In the genomic region with DNA sequence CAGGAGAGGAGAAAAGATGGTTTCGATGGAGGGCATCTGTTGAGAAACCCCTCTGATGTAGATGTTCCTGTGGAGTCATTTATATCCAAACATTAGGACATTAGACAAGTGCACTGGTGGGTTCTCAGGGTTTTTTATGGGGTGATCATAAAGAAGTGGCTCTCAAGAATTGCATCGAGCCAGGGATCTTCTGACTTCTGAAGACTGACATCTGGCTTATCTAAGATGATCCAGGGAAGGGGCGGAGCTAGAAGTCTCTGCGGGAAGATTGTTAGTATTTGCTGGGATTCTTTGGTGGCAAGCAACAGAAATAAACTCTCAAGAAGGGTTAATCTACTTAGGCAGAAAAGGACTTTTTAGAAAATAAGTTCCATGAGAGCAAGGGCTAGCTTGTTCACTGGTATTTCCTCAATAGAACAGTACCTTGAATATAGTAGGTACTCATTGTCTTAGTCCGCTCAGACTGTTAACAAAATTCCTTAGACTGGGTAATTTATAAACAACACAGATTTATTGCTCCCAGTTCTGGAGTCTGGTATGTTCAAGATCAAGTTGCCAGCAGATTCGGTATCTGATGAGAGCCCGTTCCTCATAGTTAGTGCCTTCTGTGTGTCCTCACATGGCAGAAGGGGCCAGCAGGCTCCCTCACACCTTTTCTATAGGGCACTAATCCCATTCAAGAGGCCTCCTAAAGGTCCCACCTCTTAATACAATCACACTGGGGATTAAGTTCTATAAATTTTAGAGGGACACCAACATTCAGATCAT, we compare ENCODE assay signal across 24 cellular contexts. TPM values are rescaled to one million over a fixed set of nuclear protein-coding genes. Genes with fewer than 3 reads are reported as not detected.
A peak's percentile ranks its signal among the peaks of the same experiment; 100 is the strongest.
DNase-seq lines count a peak whose midpoint lies in the region; ATAC-seq, FAIRE-seq and TF ChIP-seq lines count a peak whose summit lies in the region.
"Had no signal": no experiment of that assay in that cellular context is flagged by ENCODE, and none has a peak within 500 bp of the region (broad histone marks: within the 10 kb centered on the region; RNA-seq: fewer than 3 reads in every experiment).

No MANE protein-coding gene starts in this region.

- no peak overlapping the region for H3K9ac ChIP-seq in liver (ENCODE audit: low read depth in 1 of 2, low read length in 2 of 2)
- H3K9ac ChIP-seq in HepG2 (ENCODE audit: insufficient read depth, low read depth, low read length) = no peak overlapping the region
- no peak overlapping the region for H3K9ac ChIP-seq in skeletal muscle satellite cell (ENCODE audit: low read depth, low read length)
- no peak overlapping the region for H3K9ac ChIP-seq in PC-3 (ENCODE audit: low read length)
- H3K9ac ChIP-seq: BLaER1 treated with 17β-estradiol and CSF1 and Interleukin-3, amounts not matched to agents 10 nM and 100 nM had no signal

- H4K20me1 ChIP-seq in HepG2 (ENCODE audit: insufficient read depth, low read length) = no peaks in the 10 kb centered on the region
- no peaks in the 10 kb centered on the region for H4K20me1 ChIP-seq in hepatocyte (ENCODE audit: insufficient read depth, poor library complexity, severe bottlenecking)
- no peaks in the 10 kb centered on the region for H4K20me1 ChIP-seq in PC-3 (ENCODE audit: low read length)
- H4K20me1 ChIP-seq: BLaER1 treated with 17β-estradiol and CSF1 and Interleukin-3, amounts not matched to agents 10 nM and 100 nM had no signal

- H3K36me3 ChIP-seq in liver (ENCODE audit: control insufficient read depth in 4 of 4, insufficient read depth in 3 of 4, low read depth in 1 of 4, low read length in 3 of 4) (no peaks in the 10 kb centered on the region), HepG2 (replicated peaks in 1 of 2; ENCODE audit: control insufficient read depth in 1 of 2, insufficient read depth in 2 of 2, low read length in 2 of 2) (no peaks in the 10 kb centered on the region), hepatocyte (replicated peaks; ENCODE audit: insufficient read depth, low read depth) (no peaks in the 10 kb centered on the region), skeletal muscle satellite cell (ENCODE audit: insufficient read depth, low read length) (no peaks in the 10 kb centered on the region), PC-3 (ENCODE audit: low read depth, low read length) (no peaks in the 10 kb centered on the region)
- H3K36me3 ChIP-seq: BLaER1 treated with 17β-estradiol and CSF1 and Interleukin-3, amounts not matched to agents 10 nM and 100 nM; spleen had no signal

- H3K4me1 ChIP-seq in liver (ENCODE audit: control insufficient read depth in 4 of 4, insufficient read depth in 4 of 4, low read length in 3 of 4) = peaks cover 0 to 10% (median 0%) of the 10 kb centered on the region in 4 donors
- no peaks in the 10 kb centered on the region for H3K4me1 ChIP-seq in HepG2 (ENCODE audit: insufficient read depth, low read length)
- H3K4me1 ChIP-seq in hepatocyte (ENCODE audit: insufficient read depth) = peaks cover 12% of the 10 kb centered on the region
- peaks cover 20% of the 10 kb centered on the region for H3K4me1 ChIP-seq in skeletal muscle satellite cell (ENCODE audit: control insufficient read depth, insufficient read depth, low read length)
- peaks cover 6% of the 10 kb centered on the region for H3K4me1 ChIP-seq in PC-3 (ENCODE audit: insufficient read depth, low read length)
- H3K4me1 ChIP-seq: body of pancreas, Caco-2, spleen had no signal

- TF ChIP-seq RAD21 in liver (IDR thresholded peaks at IDR 0.05) (no peak), HepG2 (CRISPR knock-in tag; IDR thresholded peaks at IDR 0.05) (no peak)

- TF ChIP-seq CTCF in liver (IDR thresholded peaks at IDR 0.05; ENCODE audit: low read depth, low read length, missing input control) = no peak
- TF ChIP-seq CTCF in HepG2 (CRISPR knock-in tag; IDR thresholded peaks at IDR 0.05) = no peak
- TF ChIP-seq CTCF in hepatocyte (IDR thresholded peaks at IDR 0.05; ENCODE audit: poor library complexity) = no peak
- TF ChIP-seq CTCF in PC-3 (conservative IDR thresholded peaks at IDR 0.05; ENCODE audit: low read depth, low read length) = no peak

- BruUV-seq in HepG2 (replicated peaks; lab: Mats Ljungman, UMichigan) = no TSS peak
- BruUV-seq in PC-3 (replicated peaks; lab: Mats Ljungman, UMichigan) = no TSS peak

- H3F3A ChIP-seq in PC-3 (ENCODE audit: low read length, unreplicated experiment) = no peaks in the 10 kb centered on the region

- CTCF ChIA-PET in HepG2 (lab: Yijun Ruan, JAX; ENCODE audit: low intra/inter-chr PET ratio, low total read pairs) = no interaction called here
- CTCF ChIA-PET in PC-3 (lab: Charles Lee) = no interaction called here

- WGBS in liver = 91% methylated on average over 7 of the region's 7 CpGs
- 37% methylated on average over 7 of the region's 7 CpGs for WGBS in HepG2 (ENCODE audit: low lambda C conversion rate)
- WGBS in hepatocyte (ENCODE audit: low lambda C conversion rate, missing lambda C conversion rate) = 69% methylated on average over 7 of the region's 7 CpGs

- no peak for FAIRE-seq in HepG2 (lab: Jason Lieb, UNC)
- FAIRE-seq: colon, HTR-8/SVneo had no signal

- no peak overlapping the region for H3K4me2 ChIP-seq in HepG2 (ENCODE audit: low read depth, low read length)
- H3K4me2 ChIP-seq in hepatocyte = no peak overlapping the region
- peak overlapping the region; percentile 50 for H3K4me2 ChIP-seq in skeletal muscle satellite cell (ENCODE audit: low read length)
- no peak overlapping the region for H3K4me2 ChIP-seq in PC-3 (ENCODE audit: low read length)

- no peak for TF ChIP-seq POLR2A in HepG2 (IDR thresholded peaks at IDR 0.05; ENCODE audit: insufficient read depth in 1 of 2, low read depth in 2 of 2, low read length in 2 of 2)

- H3K9me3 ChIP-seq in liver (ENCODE audit: control insufficient read depth in 4 of 4, low read length in 3 of 4) = no peaks in the 10 kb centered on the region
- no peaks in the 10 kb centered on the region for H3K9me3 ChIP-seq in HepG2 (ENCODE audit: low read length)
- no peaks in the 10 kb centered on the region for H3K9me3 ChIP-seq in hepatocyte (ENCODE audit: low read depth)
- H3K9me3 ChIP-seq in skeletal muscle satellite cell (replicated peaks; ENCODE audit: low read length) = no peaks in the 10 kb centered on the region
- no peaks in the 10 kb centered on the region for H3K9me3 ChIP-seq in PC-3 (ENCODE audit: low read length)
- H3K9me3 ChIP-seq: BLaER1 treated with 17β-estradiol and CSF1 and Interleukin-3, amounts not matched to agents 10 nM and 100 nM; body of pancreas; Caco-2; spleen had no signal

- no peak overlapping the region for H3K4me3 ChIP-seq in liver (ENCODE audit: low read depth in 1 of 3, low read length in 3 of 3)
- H3K4me3 ChIP-seq in HepG2 (replicated peaks in 1 of 3; ENCODE audit: insufficient read depth in 1 of 3, low read depth in 2 of 3, low read length in 3 of 3) = no peak overlapping the region
- no peak overlapping the region for H3K4me3 ChIP-seq in hepatocyte
- H3K4me3 ChIP-seq in skeletal muscle satellite cell (ENCODE audit: low read length) = no peak overlapping the region
- H3K4me3 ChIP-seq in PC-3 (ENCODE audit: low read length) = no peak overlapping the region
- H3K4me3 ChIP-seq: BLaER1 treated with 17β-estradiol and CSF1 and Interleukin-3, amounts not matched to agents 10 nM and 100 nM; body of pancreas; spleen had no signal

- DNase-seq in HepG2 (ENCODE audit: low spot score) (no peak), hepatocyte (ENCODE audit: low spot score) (no peak), NCI-H1092 treated with DMSO at 0.1 percent for 48 hours (lab: John Stamatoyannopoulos, UW) (no peak), PC-3 (no peak), iPS-NIHi7 (ENCODE audit: extremely low spot score) (no peak), cortex of kidney (lab: John Stamatoyannopoulos, UW) (no peak)
- DNase-seq: ACHN; activated B cell treated with CpG ODN at 0.5 μM for 24 hours; activated CD4-positive, alpha-beta T cell treated with anti-CD3 and anti-CD28 coated beads, Interleukin-2, amount 50 U/mL, for 4 hours; activated effector memory CD4-positive, alpha-beta T cell treated with anti-CD3 and anti-CD28 coated beads, Interleukin-2, amount 50 U/mL, for 16 hours; Caco-2; NCI-H1048; NCI-H2029; spleen; stimulated activated CD4-positive, alpha-beta T cell treated with anti-CD3 and anti-CD28 coated beads, Interleukin-4, amount 100 ng/mL, for 1 hour; stimulated activated naive CD4-positive, alpha-beta T cell; T1000 had no signal

- intact Hi-C loops in HepG2 (cut with micrococcal nuclease; ENCODE audit: unreplicated experiment) (no loop called here), PC-3 (cut with micrococcal nuclease) (no loop called here)

- POLR2A ChIA-PET in HepG2 (lab: Yijun Ruan, JAX) (no interaction called here), PC-3 (lab: Charles Lee; ENCODE audit: unreplicated experiment) (no interaction called here)

- H3K27me3 ChIP-seq in liver (ENCODE audit: control insufficient read depth in 4 of 4, insufficient read depth in 4 of 4, low read length in 3 of 4) (no peaks in the 10 kb centered on the region), HepG2 (ENCODE audit: control insufficient read depth in 1 of 2, insufficient read depth in 2 of 2, low read length in 2 of 2) (peaks cover 0 to 44% of the 10 kb centered on the region in 2 experiments; a peak in 2 of 5 replicates), hepatocyte (no peaks in the 10 kb centered on the region), skeletal muscle satellite cell (ENCODE audit: control insufficient read depth, insufficient read depth, low read length) (peaks cover 4% of the 10 kb centered on the region), PC-3 (ENCODE audit: low read length) (no peaks in the 10 kb centered on the region)
- H3K27me3 ChIP-seq: BLaER1 treated with 17β-estradiol and CSF1 and Interleukin-3, amounts not matched to agents 10 nM and 100 nM; body of pancreas; spleen had no signal

- in situ Hi-C loops in HepG2 (cut with HindIII; ENCODE audit: extremely low pct_ligation_motif_present, low pct_unique_long_range_greater_than_20kb) = no loop called here

- H2AFZ ChIP-seq in HepG2 (ENCODE audit: low read length) (no peak overlapping the region), hepatocyte (no peak overlapping the region), PC-3 (ENCODE audit: low read length) (no peak overlapping the region)

- TF ChIP-seq EP300 in HepG2 (IDR thresholded peaks at IDR 0.05; ENCODE audit: low read depth in 2 of 2, low read length in 2 of 2) = no peak
- TF ChIP-seq EP300 in HepG2 (CRISPR knock-in tag; IDR thresholded peaks at IDR 0.05; ENCODE audit: borderline replicate concordance) = no peak

- H3K27ac ChIP-seq in liver (ENCODE audit: low read depth in 1 of 2, low read length in 2 of 2) (peak overlapping the region; percentile 33 to 65), HepG2 (ENCODE audit: extremely low read length, insufficient read depth, low read length) (no peak overlapping the region), hepatocyte (peak overlapping the region; percentile 8), PC-3 (ENCODE audit: low read length) (no peak overlapping the region)
- H3K27ac ChIP-seq: BLaER1 treated with 17β-estradiol and CSF1 and Interleukin-3, amounts not matched to agents 10 nM and 100 nM; body of pancreas had no signal

- H3K9me2 ChIP-seq in hepatocyte (replicated peaks; ENCODE audit: insufficient read depth) = no peaks in the 10 kb centered on the region
- no peaks in the 10 kb centered on the region for H3K9me2 ChIP-seq in PC-3 (replicated peaks; ENCODE audit: low read length)

- H3K79me2 ChIP-seq in HepG2 (ENCODE audit: insufficient read depth, low read length) (no peaks in the 10 kb centered on the region), hepatocyte (no peaks in the 10 kb centered on the region), PC-3 (ENCODE audit: low read length) (no peaks in the 10 kb centered on the region)

- no peak for ATAC-seq in HepG2
- no peak for ATAC-seq in PC-3
- ATAC-seq: left colon had no signal

RNA-seq across cellular contexts. Expression of a gene that starts 28.5 kb away (rescaled TPM):
- total RNA-seq in liver = 10 to 100 TPM; 25.5 to 26.5 TPM
- polyA plus RNA-seq in liver = 10 to 100 TPM; 31.1 to 41.2 TPM
- total RNA-seq in HepG2 (2016; rRNA removed; fragmentation: Illumina TruSeq; extraction: Trizol) = 25.7 and 27.5 TPM in 2 replicates
- total RNA-seq in HepG2 (2016; cell fraction: cytosol; rRNA removed; fragmentation: Illumina TruSeq; extraction: Trizol; ENCODE audit: low read depth) = 7.4 and 7.8 TPM in 2 replicates
- total RNA-seq in HepG2 (2016; cell fraction: insoluble cytoplasmic fraction; rRNA removed; fragmentation: Illumina TruSeq; extraction: Trizol) = 19.4 and 28.6 TPM in 2 replicates
- total RNA-seq in HepG2 (2016; cell fraction: membrane; rRNA removed; fragmentation: Illumina TruSeq; extraction: Trizol) = 14.0 and 17.5 TPM in 2 replicates
- total RNA-seq in HepG2 (2016; cell fraction: nucleus; rRNA removed; fragmentation: Illumina TruSeq; extraction: Trizol) = 45.1 and 48.0 TPM in 2 replicates
- polyA plus RNA-seq in HepG2 (2011; rRNA removed) = 32.9 and 40.2 TPM in 2 replicates
- polyA plus RNA-seq in HepG2 (2011; cell fraction: cytosol; rRNA removed) = 20.4 and 33.2 TPM in 2 replicates
- 7.1 and 9.3 TPM in 2 replicates for polyA plus RNA-seq in HepG2 (2011; cell fraction: nucleus; rRNA removed)
- 44.2 and 45.6 TPM in 2 replicates for polyA plus RNA-seq in HepG2 (2012)
- polyA plus RNA-seq in HepG2 (2016; cell fraction: cytosol; fragmentation: Illumina TruSeq; extraction: Trizol; ENCODE audit: low read depth) = 8.7 TPM in 2 replicates
- 42.0 and 43.1 TPM in 2 replicates for polyA plus RNA-seq in HepG2 (2016; cell fraction: insoluble cytoplasmic fraction; fragmentation: Illumina TruSeq; extraction: Trizol; ENCODE audit: low read depth)
- 15.9 and 18.3 TPM in 2 replicates for polyA plus RNA-seq in HepG2 (2016; cell fraction: membrane; fragmentation: Illumina TruSeq; extraction: Trizol; ENCODE audit: low read depth)
- polyA plus RNA-seq in HepG2 (2016; cell fraction: nucleus; fragmentation: Illumina TruSeq; extraction: Trizol; ENCODE audit: insufficient read depth, low read depth) = 71.1 and 87.2 TPM in 2 replicates
- 30.6 and 35.4 TPM in 2 replicates for polyA minus RNA-seq in HepG2 (2011; rRNA and poly(A)+ RNA removed; ENCODE audit: low replicate concordance)
- 23.1 and 27.5 TPM in 2 replicates for polyA minus RNA-seq in HepG2 (2011; cell fraction: cytosol; rRNA and poly(A)+ RNA removed)
- 19.3 and 28.8 TPM in 2 replicates for polyA minus RNA-seq in HepG2 (2011; cell fraction: nucleus; rRNA and poly(A)+ RNA removed)
- 94.2 and 103 TPM in 2 replicates for total RNA-seq in hepatocyte
- polyA plus RNA-seq in hepatocyte = 96.9 and 110 TPM in 2 replicates
- total RNA-seq in skeletal muscle satellite cell (2012; rRNA removed) = 33.4 and 39.8 TPM in 2 replicates
- 45.9 and 57.9 TPM in 2 replicates for total RNA-seq in PC-3 (2014; rRNA removed)

Comparison
In these comparisons a context has a peak if more than half of its experiments do, and no peak if none do; other contexts are left out.
1. H3K27ac ChIP-seq: peak in liver (2 of 2) and hepatocyte (single experiment); none in HepG2 (single experiment) and PC-3 (single experiment).